1 cellular context compared by ENCODE assay signal in the genomic region with DNA sequence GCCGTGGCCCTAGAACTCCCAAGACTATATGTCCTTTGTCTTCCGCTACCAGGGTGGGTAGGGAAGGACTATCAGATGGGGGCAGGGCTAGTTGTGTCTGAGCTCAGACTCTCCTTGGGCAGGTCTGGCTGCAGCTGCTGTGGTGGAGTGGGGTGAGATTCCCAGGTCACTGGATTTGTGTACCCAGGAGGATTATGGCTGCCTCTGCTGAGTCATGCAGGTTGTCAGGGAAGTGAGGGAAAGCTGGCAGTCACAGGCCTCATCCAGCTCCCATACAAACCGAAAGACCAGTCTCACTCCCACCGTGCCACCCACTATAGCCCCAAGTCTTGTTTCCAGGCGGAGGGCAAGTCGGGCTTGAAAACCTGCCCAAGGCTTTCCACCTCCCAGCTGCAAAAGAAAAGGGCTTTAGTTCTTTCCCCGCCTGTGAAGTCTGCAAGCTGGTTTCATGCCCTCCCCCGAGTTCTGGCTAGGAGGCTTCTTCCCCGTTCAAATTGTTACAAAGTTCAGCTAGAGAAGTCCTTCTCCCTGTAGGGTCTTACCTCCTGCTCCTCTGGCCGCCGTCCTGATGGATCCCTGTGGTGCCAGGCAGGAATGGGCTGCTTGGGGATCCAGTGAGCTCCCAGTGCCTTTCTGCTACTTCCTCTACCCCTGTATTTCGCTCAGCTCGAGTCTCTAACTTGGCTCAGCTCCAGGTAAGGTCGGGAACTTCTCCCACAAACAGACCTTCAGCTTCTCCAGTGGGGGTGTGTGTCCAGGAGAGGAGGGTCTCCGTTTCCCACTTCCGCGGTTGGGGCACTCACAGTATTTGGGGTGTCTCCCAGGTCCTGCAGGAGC.
TF ChIP-seq lines count a peak whose summit lies in the region.

No MANE protein-coding gene starts in this region.

TF ChIP-seq in WTC11, 78 proteins besides CTCF, POLR2A, EP300 and RAD21 (continued from another document):
- TF ChIP-seq ZBTB21 (CRISPR knock-in tag; IDR thresholded peaks at IDR 0.05; ENCODE audit: borderline replicate concordance), result no peak
- TF ChIP-seq NFYB (CRISPR knock-in tag; conservative IDR thresholded peaks at IDR 0.05; ENCODE audit: low read depth), result no peak
